ENCODE assay signal across 20 cellular contexts in genomic region chr2:239305222-239305575, GRCh38.
DNase-seq lines count a peak whose midpoint lies in the region; ATAC-seq and TF ChIP-seq lines count a peak whose summit lies in the region.
"Had no signal": no experiment of that assay in that cellular context is flagged by ENCODE, and none has a peak within 500 bp of the region (broad histone marks: within the 10 kb centered on the region; RNA-seq: fewer than 3 reads in every experiment).

No MANE protein-coding gene starts in this region.

- no peak overlapping the region for H4K8ac ChIP-seq in neuronal stem cell (ENCODE audit: low read depth, low read length)

- H2AFZ ChIP-seq in neuronal stem cell (ENCODE audit: low read length): no peak overlapping the region

- no peak overlapping the region for H3K23ac ChIP-seq in neuronal stem cell (ENCODE audit: low read depth, low read length, poor library complexity)

- intact Hi-C loops in transverse colon (cut with DNase I; ENCODE audit: low total_unique reads): loop anchor here (10.0 kb wide), 1 partner anchor 190 kb away; no protein-coding TSS in a partner anchor
- intact Hi-C loops in lower lobe of right lung (cut with DNase I): no loop called here

- peaks cover 13% of the 10 kb centered on the region for H3K79me1 ChIP-seq in neuronal stem cell (ENCODE audit: low read depth, low read length)

- ATAC-seq in gastroesophageal sphincter (no peak), lower lobe of right lung (no peak), HG03095 (IDR thresholded peaks at IDR 0.05; ENCODE audit: unreplicated experiment) (no peak)
- ATAC-seq: PC-3, upper lobe of right lung had no signal

- H3K9ac ChIP-seq in neuronal stem cell (ENCODE audit: low read depth, low read length, poor library complexity): peak overlapping the region; percentile 38

- H3K36me3 ChIP-seq in gastroesophageal sphincter (no peaks in the 10 kb centered on the region), neuronal stem cell (replicated peaks in 1 of 2; ENCODE audit: control insufficient read depth in 2 of 2, insufficient read depth in 2 of 2, low read length in 2 of 2) (no peaks in the 10 kb centered on the region), transverse colon (no peaks in the 10 kb centered on the region), lower lobe of right lung (no peaks in the 10 kb centered on the region)
- H3K36me3 ChIP-seq: neutrophil, upper lobe of right lung had no signal

- no peak for TF ChIP-seq CTCF in gastroesophageal sphincter (IDR thresholded peaks at IDR 0.05)
- TF ChIP-seq CTCF in transverse colon (IDR thresholded peaks at IDR 0.05): no peak
- TF ChIP-seq CTCF in lower lobe of right lung (IDR thresholded peaks at IDR 0.05): no peak

- WGBS in gastroesophageal sphincter (ENCODE audit: low coverage in 1 of 2), 2 donors: 89% methylated on average over 11 of the region's 11 CpGs; no CpG with 5 or more reads in 1 of the 2 donors
- no CpG with 5 or more reads among the region's 11 CpGs for WGBS in neuronal stem cell (ENCODE audit: extremely low coverage in 2 of 2, insufficient read length in 2 of 2, insufficient replicate concordance in 1 of 2), 2 donors
- 79% methylated on average over 9 of the region's 11 CpGs; no CpG with 5 or more reads in 1 of the 2 donors for WGBS in transverse colon (ENCODE audit: low coverage in 1 of 2), 2 donors

- no peak overlapping the region for H4K91ac ChIP-seq in neuronal stem cell (ENCODE audit: low read depth, low read length, poor library complexity)

- H3K27ac ChIP-seq in gastroesophageal sphincter (peak overlapping the region in 3 of 4 donors; percentile 15 to 93 (median 91)), neuronal stem cell (replicated peaks; ENCODE audit: low read length) (no peak overlapping the region), transverse colon (peak overlapping the region; percentile 77 to 93 (median 85)), lower lobe of right lung (no peak overlapping the region)
- H3K27ac ChIP-seq: epithelial cell of prostate, neutrophil, upper lobe of right lung had no signal

- no peak overlapping the region for H2AK5ac ChIP-seq in neuronal stem cell (ENCODE audit: low read depth, low read length)

- peak overlapping the region in 1 of 2 donors; percentile 55 for H3K4me3 ChIP-seq in gastroesophageal sphincter
- H3K4me3 ChIP-seq in neuronal stem cell (ENCODE audit: low read length in 2 of 2): no peak overlapping the region
- H3K4me3 ChIP-seq in transverse colon: no peak overlapping the region
- H3K4me3 ChIP-seq in lower lobe of right lung: no peak overlapping the region
- H3K4me3 ChIP-seq: upper lobe of right lung had no signal

- H3K18ac ChIP-seq in neuronal stem cell (ENCODE audit: low read length): peak overlapping the region; percentile 20

- H3K14ac ChIP-seq in neuronal stem cell (ENCODE audit: low read length): no peak overlapping the region

- no peak overlapping the region for H2BK15ac ChIP-seq in neuronal stem cell (ENCODE audit: low read length)

- H3K4ac ChIP-seq in neuronal stem cell (ENCODE audit: low read length): no peak overlapping the region

- no peak for TF ChIP-seq EP300 in gastroesophageal sphincter (IDR thresholded peaks at IDR 0.05)
- TF ChIP-seq EP300 in transverse colon (IDR thresholded peaks at IDR 0.05; ENCODE audit: low read depth): no peak

- no peak overlapping the region for H2BK5ac ChIP-seq in neuronal stem cell (ENCODE audit: low read length)

- no peaks in the 10 kb centered on the region for H3K27me3 ChIP-seq in gastroesophageal sphincter
- no peaks in the 10 kb centered on the region for H3K27me3 ChIP-seq in neuronal stem cell (ENCODE audit: control insufficient read depth in 3 of 3, insufficient read depth in 3 of 3, low read depth in 1 of 3, low read length in 3 of 3)
- H3K27me3 ChIP-seq in transverse colon: no peaks in the 10 kb centered on the region
- H3K27me3 ChIP-seq in lower lobe of right lung (ENCODE audit: low read depth): no peaks in the 10 kb centered on the region
- H3K27me3 ChIP-seq: neutrophil, upper lobe of right lung had no signal

- no peak for TF ChIP-seq POLR2A in gastroesophageal sphincter (IDR thresholded peaks at IDR 0.05)
- no peak for TF ChIP-seq POLR2A in transverse colon (IDR thresholded peaks at IDR 0.05)

- H3K4me2 ChIP-seq in neuronal stem cell (ENCODE audit: insufficient read depth, low read length, poor library complexity, severe bottlenecking): no peak overlapping the region

- H3K4me1 ChIP-seq in gastroesophageal sphincter (peaks cover 4 to 98% (median 62%) of the 10 kb centered on the region in 3 donors), neuronal stem cell (ENCODE audit: control insufficient read depth in 2 of 2, insufficient read depth in 1 of 2, low read depth in 1 of 2, low read length in 2 of 2) (peaks cover 26 to 27% of the 10 kb centered on the region in 2 donors), transverse colon (peaks cover 43 to 74% (median 61%) of the 10 kb centered on the region in 4 donors), lower lobe of right lung (peaks cover 22% of the 10 kb centered on the region)

- no peak overlapping the region for H2BK12ac ChIP-seq in neuronal stem cell (ENCODE audit: low read length)

- in situ Hi-C loops in transverse colon (cut with MboI; ENCODE audit: low pct_ligation_motif_present in 1 of 4, low pct_unique_long_range_greater_than_20kb in 1 of 4, low sequenced_read_pairs in 3 of 4): no loop called here

- no peak overlapping the region for H2BK120ac ChIP-seq in neuronal stem cell (ENCODE audit: low read depth, low read length)

- H3K9me3 ChIP-seq in gastroesophageal sphincter: no peaks in the 10 kb centered on the region
- H3K9me3 ChIP-seq in neuronal stem cell (replicated peaks in 1 of 2; ENCODE audit: control insufficient read depth in 2 of 2, insufficient read depth in 1 of 2, low read depth in 1 of 2, low read length in 2 of 2): no peaks in the 10 kb centered on the region
- H3K9me3 ChIP-seq in transverse colon: no peaks in the 10 kb centered on the region
- H3K9me3 ChIP-seq in lower lobe of right lung: no peaks in the 10 kb centered on the region
- H3K9me3 ChIP-seq: neutrophil, upper lobe of right lung had no signal

- DNase-seq in activated effector memory CD4-positive, alpha-beta T cell treated with anti-CD3 and anti-CD28 coated beads, Interleukin-2, amount 50 U/mL, for 16 hours: peak; percentile 22
- no peak for DNase-seq in activated effector memory CD4-positive, alpha-beta T cell treated with Interleukin-2 at 50 U/mL for 16 hours
- DNase-seq in neuronal stem cell (ENCODE audit: low spot score) (no peak), transverse colon (peak; percentile 7), lower lobe of right lung (no peak), OCI-M1 (lab: John Stamatoyannopoulos, UW) (no peak)
- DNase-seq: activated CD4-positive, alpha-beta T cell treated with anti-CD3 and anti-CD28 coated beads for 48 hours; activated naive CD4-positive, alpha-beta T cell treated with anti-CD3 and anti-CD28 coated beads, Interleukin-2, amount 50 U/mL, for 16 hours; CD8-positive, alpha-beta memory T cell; DMS79 treated with DMSO at 0.1 percent for 48 hours; midbrain; NCI-H526 treated with DMSO at 0.1 percent for 48 hours; PC-3; stimulated activated CD4-positive, alpha-beta T cell treated with anti-CD3 and anti-CD28 coated beads, Interleukin-4, amount 100 ng/mL, for 24 hours; stimulated activated CD8-positive, alpha-beta memory T cell treated with anti-CD3 and anti-CD28 coated beads, Interleukin-4, amount 100 ng/mL, for 48 hours had no signal

Comparison
In these comparisons a context has a peak if more than half of its experiments do, and no peak if none do; other contexts are left out.
1. DNase-seq: peak in activated effector memory CD4-positive, alpha-beta T cell treated with anti-CD3 and anti-CD28 coated beads, Interleukin-2, amount 50 U/mL, for 16 hours (single experiment) and transverse colon (single experiment); none in activated effector memory CD4-positive, alpha-beta T cell treated with Interleukin-2 at 50 U/mL for 16 hours (single experiment), neuronal stem cell (single experiment), lower lobe of right lung (single experiment) and OCI-M1 (single experiment).
2. H3K27ac ChIP-seq: peak in gastroesophageal sphincter (3 of 4) and transverse colon (4 of 4); none in neuronal stem cell (single experiment) and lower lobe of right lung (single experiment).